ENCODE assay signal across 21 cellular contexts in the genomic region with DNA sequence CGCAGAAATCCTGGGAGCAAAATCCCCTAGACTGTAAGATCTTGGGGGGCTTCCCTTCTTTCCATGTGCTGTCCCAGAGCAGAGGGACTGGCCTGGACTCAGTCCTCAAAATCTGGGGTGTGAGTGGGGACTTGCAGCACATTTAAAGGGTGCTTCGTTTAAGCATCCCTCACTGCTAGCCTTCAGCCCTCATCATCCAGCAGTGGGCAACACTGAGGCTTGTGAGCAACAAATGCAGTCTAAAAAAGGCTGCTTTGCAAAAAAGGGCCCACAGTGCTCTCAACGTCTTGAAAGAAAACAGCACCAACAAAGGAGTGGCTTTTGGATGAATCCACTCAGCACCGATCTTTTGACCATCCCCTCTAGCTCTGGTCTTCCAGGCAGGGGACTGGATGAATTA.
DNase-seq lines count a peak whose midpoint lies in the region; TF ChIP-seq lines count a peak whose summit lies in the region.
"Had no signal": no experiment of that assay in that cellular context is flagged by ENCODE, and none has a peak within 500 bp of the region (broad histone marks: within the 10 kb centered on the region; RNA-seq: fewer than 3 reads in every experiment).

No MANE protein-coding gene starts in this region.

- no peak overlapping the region for H4K5ac ChIP-seq in mesendoderm (ENCODE audit: low read length)

- no peaks in the 10 kb centered on the region for H3K79me1 ChIP-seq in mesendoderm (ENCODE audit: low read length)

- no peak overlapping the region for H2BK120ac ChIP-seq in mesendoderm (ENCODE audit: low read depth, low read length)

- no peak overlapping the region for H3K4me2 ChIP-seq in mesendoderm (ENCODE audit: low read length)

- no peak overlapping the region for H3K9ac ChIP-seq in mesendoderm (ENCODE audit: low read length)

- H3K79me2 ChIP-seq in mesendoderm (ENCODE audit: control insufficient read depth, insufficient read depth, low read length), result no peaks in the 10 kb centered on the region

- peaks cover 4% of the 10 kb centered on the region for H3K4me1 ChIP-seq in mesendoderm (ENCODE audit: control insufficient read depth, low read depth, low read length)
- H3K4me1 ChIP-seq: gastroesophageal sphincter, SJCRH30, suprapubic skin had no signal

- no peak overlapping the region for H2BK5ac ChIP-seq in mesendoderm (ENCODE audit: low read length)

- H4K8ac ChIP-seq in mesendoderm (ENCODE audit: low read depth, low read length), result no peak overlapping the region

- H3K4me3 ChIP-seq in choroid plexus epithelial cell (ENCODE audit: low read depth, low read length) (no peak overlapping the region), mesendoderm (ENCODE audit: low read length) (no peak overlapping the region)
- H3K4me3 ChIP-seq: adrenal gland, gastroesophageal sphincter, lung, SJCRH30, suprapubic skin had no signal

- H3K23ac ChIP-seq in mesendoderm (ENCODE audit: low read length), result no peak overlapping the region

- TF ChIP-seq CTCF in choroid plexus epithelial cell (conservative IDR thresholded peaks at IDR 0.05; ENCODE audit: low read depth, low read length), result peak; percentile 57

- H3K18ac ChIP-seq in mesendoderm (ENCODE audit: low read length), result no peak overlapping the region

- no peak overlapping the region for H3K56ac ChIP-seq in mesendoderm (ENCODE audit: low read length)

- DNase-seq in ELR (ENCODE audit: low read depth) (peak; percentile 30), NAMALWA (ENCODE audit: low spot score) (peak; percentile 11), choroid plexus epithelial cell (ENCODE audit: low read depth) (peak; percentile 35), mesendoderm (peak; percentile 61), DMS53 treated with DMSO at 0.1 percent for 48 hours (lab: John Stamatoyannopoulos, UW; ENCODE audit: unreplicated experiment) (no peak), HUDEP-2 (lab: John Stamatoyannopoulos, UW; ENCODE audit: unreplicated experiment in 76 of 76) (no peak), NCI-H146 treated with DMSO at 0.1 percent for 48 hours (lab: John Stamatoyannopoulos, UW; ENCODE audit: unreplicated experiment) (no peak), hypothalamus (lab: John Stamatoyannopoulos, UW) (no peak)
- DNase-seq: activated CD4-positive, alpha-beta T cell treated with anti-CD3 and anti-CD28 coated beads for 1 hour; activated effector memory CD4-positive, alpha-beta T cell treated with Interleukin-2 at 50 U/mL for 16 hours; adrenal gland; immature natural killer cell; MM.1S; NCI-H2081; OCI-M1; SJCRH30; stimulated activated CD4-positive, alpha-beta T cell treated with anti-CD3 and anti-CD28 coated beads, Interleukin-4, amount 100 ng/mL, for 4 hours; stimulated activated CD8-positive, alpha-beta memory T cell treated with anti-CD3 and anti-CD28 coated beads, Interleukin-4, amount 100 ng/mL, for 48 hours had no signal

- no peak overlapping the region for H2BK15ac ChIP-seq in mesendoderm (replicated peaks; ENCODE audit: low read depth)

- H3K27me3 ChIP-seq in mesendoderm (ENCODE audit: insufficient read depth, low read length, poor library complexity), result no peaks in the 10 kb centered on the region
- H3K27me3 ChIP-seq: adrenal gland, gastroesophageal sphincter, suprapubic skin had no signal

- WGBS in mesendoderm (ENCODE audit: extremely low coverage, insufficient coverage, low lambda C conversion rate), result no CpG with 5 or more reads among the region's 4 CpGs

- peak overlapping the region; percentile 62 for H3K4ac ChIP-seq in mesendoderm (ENCODE audit: low read depth, low read length)

- no peaks in the 10 kb centered on the region for H3K36me3 ChIP-seq in mesendoderm (ENCODE audit: control insufficient read depth, insufficient read depth, low read length)
- H3K36me3 ChIP-seq: adrenal gland, gastroesophageal sphincter, SJCRH30, suprapubic skin had no signal

- no peak overlapping the region for H2AK5ac ChIP-seq in mesendoderm (ENCODE audit: low read length)

- no peak overlapping the region for H3K27ac ChIP-seq in mesendoderm (ENCODE audit: low read depth, low read length)
- H3K27ac ChIP-seq: adrenal gland, gastroesophageal sphincter, SJCRH30, suprapubic skin had no signal

Comparison
In these comparisons a context has a peak if more than half of its experiments do, and no peak if none do; other contexts are left out.
1. DNase-seq: peak in ELR (single experiment), NAMALWA (single experiment), choroid plexus epithelial cell (single experiment) and mesendoderm (single experiment); none in DMS53 treated with DMSO at 0.1 percent for 48 hours (single experiment), HUDEP-2 (0 of 76), NCI-H146 treated with DMSO at 0.1 percent for 48 hours (single experiment) and hypothalamus (0 of 51).